ENCODE assay signal across 9 cellular contexts in genomic region chr3:143060906-143061305, GRCh38. TPM values are rescaled to one million over a fixed set of nuclear protein-coding genes. Genes with fewer than 3 reads are reported as not detected.
A peak's percentile ranks its signal among the peaks of the same experiment; 100 is the strongest.
DNase-seq lines count a peak whose midpoint lies in the region; ATAC-seq and TF ChIP-seq lines count a peak whose summit lies in the region.
"Had no signal": no experiment of that assay in that cellular context is flagged by ENCODE, and none has a peak within 500 bp of the region (broad histone marks: within the 10 kb centered on the region; RNA-seq: fewer than 3 reads in every experiment).

No MANE protein-coding gene starts in this region.

- no peak overlapping the region for H3K4me3 ChIP-seq in GM12865 (ENCODE audit: low read depth, low read length)

- ATAC-seq in GM19467 (IDR thresholded peaks at IDR 0.05; ENCODE audit: unreplicated experiment) (peak; percentile 96), HG03103 (IDR thresholded peaks at IDR 0.05; ENCODE audit: low read depth, unreplicated experiment) (peak; percentile 97)
- ATAC-seq in activated CD8-positive, alpha-beta T cell treated with anti-CD3 and anti-CD28 coated beads, Interleukin-2, amount 10 ng/mL, durations not matched to agents 7 days and 5 days: peak; percentile 64

- no peaks in the 10 kb centered on the region for H3K9me3 Mint-ChIP-seq in activated CD8-positive, alpha-beta T cell treated with anti-CD3 and anti-CD28 coated beads, Interleukin-2, amount 10 ng/mL, durations not matched to agents 7 days and 5 days (ENCODE audit: insufficient read depth)

- peak overlapping the region; percentile 1 for H3K4me3 Mint-ChIP-seq in activated CD8-positive, alpha-beta T cell treated with anti-CD3 and anti-CD28 coated beads, Interleukin-2, amount 10 ng/mL, durations not matched to agents 7 days and 5 days

- CTCF ChIA-PET in activated CD8-positive, alpha-beta T cell treated with anti-CD3 and anti-CD28 coated beads, Interleukin-2, amount 10 ng/mL, durations not matched to agents 7 days and 5 days (lab: Charles Lee): no interaction called here

- H3K4me1 Mint-ChIP-seq in activated CD8-positive, alpha-beta T cell treated with anti-CD3 and anti-CD28 coated beads, Interleukin-2, amount 10 ng/mL, durations not matched to agents 7 days and 5 days (ENCODE audit: low read depth): peaks cover 16% of the 10 kb centered on the region

- TF ChIP-seq CTCF in GM12865 (IDR thresholded peaks at IDR 0.05; ENCODE audit: insufficient read depth, low read depth, low read length, missing control alignments): no peak

- POLR2A ChIA-PET in activated CD8-positive, alpha-beta T cell treated with anti-CD3 and anti-CD28 coated beads, Interleukin-2, amount 10 ng/mL, durations not matched to agents 7 days and 5 days (lab: Charles Lee): no interaction called here

- peak; percentile 76 for DNase-seq in GM12865 (ENCODE audit: low read depth)
- DNase-seq in activated CD8-positive, alpha-beta T cell treated with anti-CD3 and anti-CD28 coated beads, Interleukin-2, amount 10 ng/mL, durations not matched to agents 7 days and 5 days: no peak
- DNase-seq in NCI-H748 treated with DMSO at 0.1 percent for 48 hours (lab: John Stamatoyannopoulos, UW): no peak
- DNase-seq in stimulated activated naive CD4-positive, alpha-beta T cell (lab: John Stamatoyannopoulos, UW): no peak
- no peak for DNase-seq in activated effector memory CD4-positive, alpha-beta T cell treated with Interleukin-2 at 50 U/mL for 16 hours
- DNase-seq in activated CD8-positive, alpha-beta memory T cell treated with anti-CD3 and anti-CD28 coated beads for 24 hours: no peak
- DNase-seq: brain microvascular endothelial cell had no signal

- H3K36me3 Mint-ChIP-seq in activated CD8-positive, alpha-beta T cell treated with anti-CD3 and anti-CD28 coated beads, Interleukin-2, amount 10 ng/mL, durations not matched to agents 7 days and 5 days (ENCODE audit: low read depth): peaks cover 42% of the 10 kb centered on the region

- no peaks in the 10 kb centered on the region for H3K27me3 Mint-ChIP-seq in activated CD8-positive, alpha-beta T cell treated with anti-CD3 and anti-CD28 coated beads, Interleukin-2, amount 10 ng/mL, durations not matched to agents 7 days and 5 days (ENCODE audit: low read depth)

- no peak overlapping the region for H3K27ac Mint-ChIP-seq in activated CD8-positive, alpha-beta T cell treated with anti-CD3 and anti-CD28 coated beads, Interleukin-2, amount 10 ng/mL, durations not matched to agents 7 days and 5 days

RNA-seq across cellular contexts. Expression of gene CHST2, which starts 58.7 kb away (rescaled TPM):
- total RNA-seq in activated CD8-positive, alpha-beta T cell treated with anti-CD3 and anti-CD28 coated beads, Interleukin-2, amount 10 ng/mL, durations not matched to agents 7 days and 5 days: 1 to 10 TPM; 2.3 to 2.4 TPM

RNA-seq across cellular contexts. Expression of gene U2SURP, which starts 59.5 kb away (rescaled TPM):
- total RNA-seq in activated CD8-positive, alpha-beta T cell treated with anti-CD3 and anti-CD28 coated beads, Interleukin-2, amount 10 ng/mL, durations not matched to agents 7 days and 5 days: 100 to 1,000 TPM; 123 to 124 TPM
